Comparison of ENCODE assay signal across 31 cellular contexts in genomic region chr1:110113551-110113950, GRCh38. TPM values are rescaled to one million over a fixed set of nuclear protein-coding genes. Genes with fewer than 3 reads are reported as not detected.
DNase-seq lines count a peak whose midpoint lies in the region; ATAC-seq and TF ChIP-seq lines count a peak whose summit lies in the region.
"Had no signal": no experiment of that assay in that cellular context is flagged by ENCODE, and none has a peak within 500 bp of the region (broad histone marks: within the 10 kb centered on the region; RNA-seq: fewer than 3 reads in every experiment).

No MANE protein-coding gene starts in this region.

- no peak overlapping the region for H3K27ac Mint-ChIP-seq in Calu3 (ENCODE audit: unreplicated experiment)

- BruUV-seq in Calu3 (replicated peaks; lab: Mats Ljungman, UMichigan): no TSS peak
- no TSS peak for BruUV-seq in PC-3 (replicated peaks; lab: Mats Ljungman, UMichigan)

- no peaks in the 10 kb centered on the region for H3K79me2 ChIP-seq in PC-3 (ENCODE audit: low read length)

- no peak overlapping the region for H3K27ac ChIP-seq in PC-3 (ENCODE audit: low read length)
- H3K27ac ChIP-seq in right atrium auricular region: no peak overlapping the region
- H3K27ac ChIP-seq: HL-60 had no signal

- H3K9me3 ChIP-seq in PC-3 (ENCODE audit: low read length): no peaks in the 10 kb centered on the region
- no peaks in the 10 kb centered on the region for H3K9me3 ChIP-seq in right atrium auricular region
- H3K9me3 ChIP-seq: BE2C had no signal

- POLR2A ChIA-PET in PC-3 (lab: Charles Lee; ENCODE audit: unreplicated experiment): no interaction called here

- no peaks in the 10 kb centered on the region for H3K9me3 Mint-ChIP-seq in Calu3 (ENCODE audit: low read depth, unreplicated experiment)
- H3K9me3 Mint-ChIP-seq: CD8-positive, alpha-beta memory T cell had no signal

- H3K27me3 ChIP-seq in PC-3 (ENCODE audit: low read length) (peaks cover 54% of the 10 kb centered on the region), right atrium auricular region (no peaks in the 10 kb centered on the region)
- H3K27me3 ChIP-seq: BE2C had no signal

- peaks cover 85% of the 10 kb centered on the region for H3K27me3 Mint-ChIP-seq in Calu3 (ENCODE audit: unreplicated experiment)

- no peak overlapping the region for H3K9ac ChIP-seq in PC-3 (ENCODE audit: low read length)

- no peak overlapping the region for H2AFZ ChIP-seq in PC-3 (ENCODE audit: low read length)

- H3K36me3 ChIP-seq in PC-3 (ENCODE audit: low read depth, low read length) (no peaks in the 10 kb centered on the region), right atrium auricular region (no peaks in the 10 kb centered on the region)
- H3K36me3 ChIP-seq: BE2C had no signal

- H3K36me3 Mint-ChIP-seq in Calu3 (ENCODE audit: insufficient read depth, unreplicated experiment): no peaks in the 10 kb centered on the region
- H3K36me3 Mint-ChIP-seq: CD14-positive monocyte; CD8-positive, alpha-beta memory T cell had no signal

- no peaks in the 10 kb centered on the region for H4K20me1 ChIP-seq in PC-3 (ENCODE audit: low read length)

- no peak overlapping the region for H3K4me3 ChIP-seq in PC-3 (ENCODE audit: low read length)
- no peak overlapping the region for H3K4me3 ChIP-seq in right atrium auricular region
- H3K4me3 ChIP-seq: K562 had no signal

- no peak overlapping the region for H3K4me3 Mint-ChIP-seq in Calu3 (ENCODE audit: low read depth, unreplicated experiment)
- H3K4me3 Mint-ChIP-seq: CD14-positive monocyte had no signal

- peaks cover 6% of the 10 kb centered on the region for H3K4me1 Mint-ChIP-seq in Calu3 (ENCODE audit: low read depth, unreplicated experiment)
- H3K4me1 Mint-ChIP-seq: CD14-positive monocyte; CD8-positive, alpha-beta memory T cell had no signal

- H3F3A ChIP-seq in PC-3 (ENCODE audit: low read length, unreplicated experiment): no peaks in the 10 kb centered on the region

- DNase-seq in NCI-H510A treated with DMSO at 0.1 percent for 48 hours (lab: John Stamatoyannopoulos, UW) (peak; percentile 39), NCI-H510A (lab: John Stamatoyannopoulos, UW) (no peak), Calu3 (peak; percentile 10), PC-3 (peak; percentile 25), T-helper 1 cell (no peak), right atrium auricular region (ENCODE audit: low spot score) (no peak)
- DNase-seq: 8988T; ACHN; BE2C; CD8-positive, alpha-beta memory T cell; DMS79 treated with DMSO at 0.1 percent for 48 hours; NCI-H1105 treated with DMSO at 0.1 percent for 48 hours; NCI-H146; NCI-H1930; NCI-H2107; NCI-H748 treated with DMSO at 0.1 percent for 48 hours; NK-92 treated with Interleukin-12 subunit alpha and Interleukin-12 subunit beta, amount 100 ng/mL, for 24 hours; RPMI8226; SHP77 treated with DMSO at 0.1 percent for 48 hours had no signal

- intact Hi-C loops in Calu3 (cut with micrococcal nuclease; ENCODE audit: unreplicated experiment) (no loop called here), PC-3 (cut with micrococcal nuclease) (no loop called here)

- H3K9me2 ChIP-seq in PC-3 (replicated peaks; ENCODE audit: low read length): no peaks in the 10 kb centered on the region

- CTCF ChIA-PET in Calu3 (lab: Charles Lee): interaction anchor here (0.6 to 1.5 kb wide), 2 partner anchors 8 to 54 kb away, joined by 3 read pairs; no protein-coding TSS in a partner anchor
- CTCF ChIA-PET in PC-3 (lab: Charles Lee): no interaction called here

- no peak overlapping the region for H3K4me2 ChIP-seq in PC-3 (ENCODE audit: low read length)

- no peaks in the 10 kb centered on the region for H3K4me1 ChIP-seq in PC-3 (ENCODE audit: insufficient read depth, low read length)
- H3K4me1 ChIP-seq in right atrium auricular region: no peaks in the 10 kb centered on the region

- TF ChIP-seq CTCF in Calu3 (IDR thresholded peaks at IDR 0.05; ENCODE audit: unreplicated experiment): no peak
- no peak for TF ChIP-seq CTCF in PC-3 (conservative IDR thresholded peaks at IDR 0.05; ENCODE audit: low read depth, low read length)
- TF ChIP-seq CTCF in right atrium auricular region (IDR thresholded peaks at IDR 0.05): no peak

- ATAC-seq in PC-3: peak; percentile 53
- peak; percentile 41 for ATAC-seq in esophagus mucosa
- no peak for ATAC-seq in GM18858 (IDR thresholded peaks at IDR 0.05; ENCODE audit: unreplicated experiment)
- ATAC-seq: HCT116, HepG2, K562 had no signal

RNA-seq across cellular contexts. Expression of gene UBL4B, which starts 1.3 kb away (rescaled TPM):
- not detected in 2 replicates for total RNA-seq in Calu3 (2022)
- 0.07 TPM in 1 of 2 replicates, not detected in the other for total RNA-seq in PC-3 (2014; rRNA removed)
- not detected for total RNA-seq in esophagus mucosa
- total RNA-seq in right atrium auricular region: not detected
- total RNA-seq: CD8-positive, alpha-beta memory T cell; H4; HepG2; HT-29; K562; LHCN-M2; MCF 10A; NCI-H460 had no signal

RNA-seq across cellular contexts. Expression of gene SLC6A17, which starts 36.7 kb away (rescaled TPM):
- total RNA-seq in Calu3 (2022) (0.20 and 0.24 TPM in 2 replicates), PC-3 (2014; rRNA removed) (not detected in 2 replicates), esophagus mucosa (0.28 TPM), right atrium auricular region (not detected)
- total RNA-seq: HepG2, HT-29, K562, MCF 10A, NCI-H460 had no signal

RNA-seq across cellular contexts. Expression of gene ALX3, which starts 43.1 kb away (rescaled TPM):
- total RNA-seq in Calu3 (2022) (not detected in 2 replicates), PC-3 (2014; rRNA removed) (not detected in 2 replicates), esophagus mucosa (not detected), right atrium auricular region (not detected)
- total RNA-seq: CD8-positive, alpha-beta memory T cell; H4; HepG2; HT-29; K562; LHCN-M2; MCF 10A; NCI-H460 had no signal

Comparison
In these comparisons a context has a peak if more than half of its experiments do, and no peak if none do; other contexts are left out.
1. DNase-seq: peak in NCI-H510A treated with DMSO at 0.1 percent for 48 hours (single experiment), Calu3 (single experiment) and PC-3 (single experiment); none in NCI-H510A (single experiment), T-helper 1 cell (0 of 5) and right atrium auricular region (single experiment).